ENCODE assay signal across 1 cellular context in genomic region chr15:90035095-90035834, GRCh38.
TF ChIP-seq lines count a peak whose summit lies in the region.

No MANE protein-coding gene starts in this region.

TF ChIP-seq in HepG2, 621 proteins besides CTCF, POLR2A, EP300 and RAD21 (continued from another document and continues in another):
- TF ChIP-seq ZNF800 (CRISPR knock-in tag; IDR thresholded peaks at IDR 0.05) (no peak), DBP (CRISPR knock-in tag; IDR thresholded peaks at IDR 0.05; ENCODE audit: not compliant biosample characterization) (no peak), BCL6 (CRISPR knock-in tag; IDR thresholded peaks at IDR 0.05) (peak; percentile 92), ZSCAN20 (CRISPR knock-in tag; IDR thresholded peaks at IDR 0.05; ENCODE audit: borderline replicate concordance) (no peak), AHR (CRISPR knock-in tag; IDR thresholded peaks at IDR 0.05) (no peak), ZSCAN9 (CRISPR knock-in tag; IDR thresholded peaks at IDR 0.05; ENCODE audit: borderline replicate concordance) (no peak), DRAP1 (CRISPR knock-in tag; IDR thresholded peaks at IDR 0.05) (no peak), SNAPC5 (CRISPR knock-in tag; IDR thresholded peaks at IDR 0.05; ENCODE audit: borderline replicate concordance) (no peak), KLF15 (CRISPR knock-in tag; IDR thresholded peaks at IDR 0.05; ENCODE audit: borderline replicate concordance) (no peak), ZFAT (CRISPR knock-in tag; conservative IDR thresholded peaks at IDR 0.05) (no peak), ZNF451 (CRISPR knock-in tag; IDR thresholded peaks at IDR 0.05) (no peak), ZNF724P (CRISPR knock-in tag; IDR thresholded peaks at IDR 0.05; ENCODE audit: borderline replicate concordance) (no peak), ZNF513 (CRISPR knock-in tag; conservative IDR thresholded peaks at IDR 0.05) (no peak), SRSF4 (IDR thresholded peaks at IDR 0.05; ENCODE audit: low read depth, low read length, poor library complexity, severe bottlenecking) (no peak), USF2 (IDR thresholded peaks at IDR 0.05; ENCODE audit: low read depth, low read length) (no peak), USF2 (CRISPR knock-in tag; IDR thresholded peaks at IDR 0.05; ENCODE audit: borderline replicate concordance) (no peak), KLF13 (CRISPR knock-in tag; IDR thresholded peaks at IDR 0.05) (no peak), ZNF354B (CRISPR knock-in tag; IDR thresholded peaks at IDR 0.05) (no peak), ZSCAN5A (CRISPR knock-in tag; IDR thresholded peaks at IDR 0.05; ENCODE audit: borderline replicate concordance) (no peak), PAX8 (CRISPR knock-in tag; IDR thresholded peaks at IDR 0.05; ENCODE audit: borderline replicate concordance) (no peak), ZNF34 (CRISPR knock-in tag; IDR thresholded peaks at IDR 0.05; ENCODE audit: borderline replicate concordance) (no peak), ZNF549 (CRISPR knock-in tag; IDR thresholded peaks at IDR 0.05) (no peak), KDM6A (CRISPR knock-in tag; IDR thresholded peaks at IDR 0.05; ENCODE audit: low read depth) (no peak), ZNF639 (CRISPR knock-in tag; conservative IDR thresholded peaks at IDR 0.05) (no peak), MTF1 (CRISPR knock-in tag; IDR thresholded peaks at IDR 0.05) (no peak), FOXO4 (CRISPR knock-in tag; conservative IDR thresholded peaks at IDR 0.05) (no peak), MXD1 (CRISPR knock-in tag; IDR thresholded peaks at IDR 0.05) (no peak), CERS6 (CRISPR knock-in tag; IDR thresholded peaks at IDR 0.05) (no peak), HIC2 (CRISPR knock-in tag; IDR thresholded peaks at IDR 0.05; ENCODE audit: low read depth) (no peak), TSC22D2 (CRISPR knock-in tag; IDR thresholded peaks at IDR 0.05; ENCODE audit: borderline replicate concordance) (no peak), ZNF274 (CRISPR knock-in tag; IDR thresholded peaks at IDR 0.05) (0 out of 2 replicates have a peak, but pooled peaks have one; percentile 28), ONECUT2 (CRISPR knock-in tag; IDR thresholded peaks at IDR 0.05) (no peak), ZXDC (CRISPR knock-in tag; IDR thresholded peaks at IDR 0.05) (peak; percentile 96), ZBTB21 (CRISPR knock-in tag; IDR thresholded peaks at IDR 0.05) (no peak), ZNF652 (CRISPR knock-in tag; IDR thresholded peaks at IDR 0.05; ENCODE audit: borderline replicate concordance, low read depth) (no peak), RFX1 (IDR thresholded peaks at IDR 0.05) (no peak), ZNF780A (CRISPR knock-in tag; IDR thresholded peaks at IDR 0.05) (no peak), ZBTB43 (CRISPR knock-in tag; conservative IDR thresholded peaks at IDR 0.05) (no peak), FOXM1 (CRISPR knock-in tag; IDR thresholded peaks at IDR 0.05) (no peak), HNF4G (IDR thresholded peaks at IDR 0.05; ENCODE audit: borderline replicate concordance, low read depth, low read length) (no peak), HNF4G (CRISPR knock-in tag; IDR thresholded peaks at IDR 0.05; ENCODE audit: borderline replicate concordance, low read depth) (no peak), FOSL1 (CRISPR knock-in tag; IDR thresholded peaks at IDR 0.05; ENCODE audit: borderline replicate concordance) (peak; percentile 75; the same call in 1 of the 2 replicates)
